Comparison of ENCODE assay signal across 1 cellular context in the genomic region with DNA sequence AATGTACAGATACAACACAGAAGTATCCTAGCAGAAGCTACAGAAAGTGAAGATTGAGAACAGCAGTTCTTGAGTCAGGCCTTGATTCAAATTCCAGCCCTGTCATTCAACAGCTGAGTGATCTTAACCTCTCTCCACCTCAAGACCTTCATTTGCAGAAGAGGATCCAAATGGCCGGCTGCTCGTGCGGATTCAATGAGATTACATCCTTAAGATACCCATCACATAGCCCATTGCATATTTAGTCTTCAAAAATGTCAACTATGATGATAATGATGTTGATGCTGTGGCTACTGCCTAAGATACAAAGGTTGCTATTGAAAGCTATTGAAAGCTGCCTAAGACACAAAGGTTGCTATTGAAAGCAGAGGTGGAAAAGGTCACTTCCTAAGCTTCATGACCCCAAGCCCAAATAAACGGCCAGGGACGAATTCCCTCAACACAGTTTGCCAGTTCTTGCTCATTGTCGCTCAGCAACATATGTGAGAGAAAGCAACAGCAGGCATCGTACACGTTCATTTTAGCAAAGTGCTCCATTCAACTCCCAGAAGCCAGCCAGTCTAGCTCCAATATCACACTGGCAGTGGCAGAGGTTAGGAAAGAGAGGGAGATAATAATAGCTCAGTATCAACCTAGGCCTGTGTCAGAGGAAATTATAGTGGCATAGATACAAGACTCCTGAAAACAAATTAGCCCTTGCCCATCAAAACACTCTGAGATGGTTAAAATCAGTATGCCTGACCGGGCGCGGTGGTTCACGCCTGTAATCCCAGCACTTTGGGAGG.
TF ChIP-seq lines count a peak whose summit lies in the region.

No MANE protein-coding gene starts in this region.

TF ChIP-seq in HepG2, 621 proteins besides CTCF, POLR2A, EP300 and RAD21 (continues in another document):
- TF ChIP-seq, protein P1, sequence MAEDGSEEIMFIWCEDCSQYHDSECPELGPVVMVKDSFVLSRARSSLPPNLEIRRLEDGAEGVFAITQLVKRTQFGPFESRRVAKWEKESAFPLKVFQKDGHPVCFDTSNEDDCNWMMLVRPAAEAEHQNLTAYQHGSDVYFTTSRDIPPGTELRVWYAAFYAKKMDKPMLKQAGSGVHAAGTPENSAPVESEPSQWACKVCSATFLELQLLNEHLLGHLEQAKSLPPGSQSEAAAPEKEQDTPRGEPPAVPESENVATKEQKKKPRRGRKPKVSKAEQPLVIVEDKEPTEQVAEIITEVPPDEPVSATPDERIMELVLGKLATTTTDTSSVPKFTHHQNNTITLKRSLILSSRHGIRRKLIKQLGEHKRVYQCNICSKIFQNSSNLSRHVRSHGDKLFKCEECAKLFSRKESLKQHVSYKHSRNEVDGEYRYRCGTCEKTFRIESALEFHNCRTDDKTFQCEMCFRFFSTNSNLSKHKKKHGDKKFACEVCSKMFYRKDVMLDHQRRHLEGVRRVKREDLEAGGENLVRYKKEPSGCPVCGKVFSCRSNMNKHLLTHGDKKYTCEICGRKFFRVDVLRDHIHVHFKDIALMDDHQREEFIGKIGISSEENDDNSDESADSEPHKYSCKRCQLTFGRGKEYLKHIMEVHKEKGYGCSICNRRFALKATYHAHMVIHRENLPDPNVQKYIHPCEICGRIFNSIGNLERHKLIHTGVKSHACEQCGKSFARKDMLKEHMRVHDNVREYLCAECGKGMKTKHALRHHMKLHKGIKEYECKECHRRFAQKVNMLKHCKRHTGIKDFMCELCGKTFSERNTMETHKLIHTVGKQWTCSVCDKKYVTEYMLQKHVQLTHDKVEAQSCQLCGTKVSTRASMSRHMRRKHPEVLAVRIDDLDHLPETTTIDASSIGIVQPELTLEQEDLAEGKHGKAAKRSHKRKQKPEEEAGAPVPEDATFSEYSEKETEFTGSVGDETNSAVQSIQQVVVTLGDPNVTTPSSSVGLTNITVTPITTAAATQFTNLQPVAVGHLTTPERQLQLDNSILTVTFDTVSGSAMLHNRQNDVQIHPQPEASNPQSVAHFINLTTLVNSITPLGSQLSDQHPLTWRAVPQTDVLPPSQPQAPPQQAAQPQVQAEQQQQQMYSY (CRISPR knock-in tag; IDR thresholded peaks at IDR 0.05), result no peak
- no peak for TF ChIP-seq U2AF1 (optimal IDR thresholded peaks at IDR 0.05; ENCODE audit: low read depth, low read length)
- peak; percentile 60; the same call in 1 of the 2 replicates for TF ChIP-seq FOXJ3 (CRISPR knock-in tag; IDR thresholded peaks at IDR 0.05; ENCODE audit: borderline replicate concordance)
- TF ChIP-seq RERE (CRISPR knock-in tag; IDR thresholded peaks at IDR 0.05; ENCODE audit: low read depth), result no peak
- 0 out of 2 replicates have a peak, but pooled peaks have one; percentile 48 for TF ChIP-seq ZNF816 (CRISPR knock-in tag; IDR thresholded peaks at IDR 0.05; ENCODE audit: borderline replicate concordance)
- TF ChIP-seq ZNF33A (CRISPR knock-in tag; IDR thresholded peaks at IDR 0.05; ENCODE audit: borderline replicate concordance), result no peak
- TF ChIP-seq RARG (CRISPR knock-in tag; IDR thresholded peaks at IDR 0.05; ENCODE audit: low read depth), result no peak
- 0 out of 2 replicates have a peak, but pooled peaks have one; percentile 16 for TF ChIP-seq HDAC2 (CRISPR knock-in tag; IDR thresholded peaks at IDR 0.05)
- TF ChIP-seq ZEB1 (IDR thresholded peaks at IDR 0.05; ENCODE audit: insufficient replicate concordance, low read depth), result no peak
- no peak for TF ChIP-seq ZFP82 (CRISPR knock-in tag; IDR thresholded peaks at IDR 0.05; ENCODE audit: borderline replicate concordance)
- 0 out of 2 replicates have a peak, but pooled peaks have one; percentile 21 for TF ChIP-seq GATAD2A (CRISPR knock-in tag; IDR thresholded peaks at IDR 0.05)
- no peak for TF ChIP-seq ZNF12 (CRISPR knock-in tag; IDR thresholded peaks at IDR 0.05)
- TF ChIP-seq SOX5 (CRISPR knock-in tag; IDR thresholded peaks at IDR 0.05; ENCODE audit: borderline replicate concordance), result peak; percentile 67; the same call in 1 of the 2 replicates
- peak; percentile 40; the same call in 1 of the 2 replicates for TF ChIP-seq ZMYM3 (CRISPR knock-in tag; IDR thresholded peaks at IDR 0.05)
- TF ChIP-seq RARA (CRISPR knock-in tag; IDR thresholded peaks at IDR 0.05), result peak; percentile 47
- TF ChIP-seq HNF4A (CRISPR knock-in tag; IDR thresholded peaks at IDR 0.05), result peak; percentile 71
- TF ChIP-seq, protein P2, sequence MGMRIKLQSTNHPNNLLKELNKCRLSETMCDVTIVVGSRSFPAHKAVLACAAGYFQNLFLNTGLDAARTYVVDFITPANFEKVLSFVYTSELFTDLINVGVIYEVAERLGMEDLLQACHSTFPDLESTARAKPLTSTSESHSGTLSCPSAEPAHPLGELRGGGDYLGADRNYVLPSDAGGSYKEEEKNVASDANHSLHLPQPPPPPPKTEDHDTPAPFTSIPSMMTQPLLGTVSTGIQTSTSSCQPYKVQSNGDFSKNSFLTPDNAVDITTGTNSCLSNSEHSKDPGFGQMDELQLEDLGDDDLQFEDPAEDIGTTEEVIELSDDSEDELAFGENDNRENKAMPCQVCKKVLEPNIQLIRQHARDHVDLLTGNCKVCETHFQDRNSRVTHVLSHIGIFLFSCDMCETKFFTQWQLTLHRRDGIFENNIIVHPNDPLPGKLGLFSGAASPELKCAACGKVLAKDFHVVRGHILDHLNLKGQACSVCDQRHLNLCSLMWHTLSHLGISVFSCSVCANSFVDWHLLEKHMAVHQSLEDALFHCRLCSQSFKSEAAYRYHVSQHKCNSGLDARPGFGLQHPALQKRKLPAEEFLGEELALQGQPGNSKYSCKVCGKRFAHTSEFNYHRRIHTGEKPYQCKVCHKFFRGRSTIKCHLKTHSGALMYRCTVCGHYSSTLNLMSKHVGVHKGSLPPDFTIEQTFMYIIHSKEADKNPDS (CRISPR knock-in tag; IDR thresholded peaks at IDR 0.05), result no peak
- TF ChIP-seq, protein P3, sequence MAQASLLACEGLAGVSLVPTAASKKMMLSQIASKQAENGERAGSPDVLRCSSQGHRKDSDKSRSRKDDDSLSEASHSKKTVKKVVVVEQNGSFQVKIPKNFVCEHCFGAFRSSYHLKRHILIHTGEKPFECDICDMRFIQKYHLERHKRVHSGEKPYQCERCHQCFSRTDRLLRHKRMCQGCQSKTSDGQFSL (CRISPR knock-in tag; IDR thresholded peaks at IDR 0.05), result no peak
- TF ChIP-seq, protein P4, sequence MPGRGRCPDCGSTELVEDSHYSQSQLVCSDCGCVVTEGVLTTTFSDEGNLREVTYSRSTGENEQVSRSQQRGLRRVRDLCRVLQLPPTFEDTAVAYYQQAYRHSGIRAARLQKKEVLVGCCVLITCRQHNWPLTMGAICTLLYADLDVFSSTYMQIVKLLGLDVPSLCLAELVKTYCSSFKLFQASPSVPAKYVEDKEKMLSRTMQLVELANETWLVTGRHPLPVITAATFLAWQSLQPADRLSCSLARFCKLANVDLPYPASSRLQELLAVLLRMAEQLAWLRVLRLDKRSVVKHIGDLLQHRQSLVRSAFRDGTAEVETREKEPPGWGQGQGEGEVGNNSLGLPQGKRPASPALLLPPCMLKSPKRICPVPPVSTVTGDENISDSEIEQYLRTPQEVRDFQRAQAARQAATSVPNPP (CRISPR knock-in tag; IDR thresholded peaks at IDR 0.05), result no peak
- no peak for TF ChIP-seq NR0B2 (CRISPR knock-in tag; IDR thresholded peaks at IDR 0.05)
- no peak for TF ChIP-seq ZNF580 (CRISPR knock-in tag; IDR thresholded peaks at IDR 0.05; ENCODE audit: borderline replicate concordance, low read depth)
- TF ChIP-seq, protein P5, sequence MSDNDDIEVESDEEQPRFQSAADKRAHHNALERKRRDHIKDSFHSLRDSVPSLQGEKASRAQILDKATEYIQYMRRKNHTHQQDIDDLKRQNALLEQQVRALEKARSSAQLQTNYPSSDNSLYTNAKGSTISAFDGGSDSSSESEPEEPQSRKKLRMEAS (IDR thresholded peaks at IDR 0.05), result no peak
- no peak for TF ChIP-seq GPN1 (CRISPR knock-in tag; IDR thresholded peaks at IDR 0.05; ENCODE audit: borderline replicate concordance)
- TF ChIP-seq ZFP90 (CRISPR knock-in tag; IDR thresholded peaks at IDR 0.05; ENCODE audit: borderline replicate concordance), result no peak
- TF ChIP-seq NR2F1 (CRISPR knock-in tag; IDR thresholded peaks at IDR 0.05), result peak in 1 of 2 experiments; percentile 30; a peak in 1 of 4 replicates
- no peak for TF ChIP-seq KDM1A (CRISPR knock-in tag; IDR thresholded peaks at IDR 0.05)
- TF ChIP-seq PLRG1 (conservative IDR thresholded peaks at IDR 0.05), result no peak
- TF ChIP-seq ZNF253 (CRISPR knock-in tag; IDR thresholded peaks at IDR 0.05; ENCODE audit: borderline replicate concordance), result no peak
- TF ChIP-seq, protein P6, sequence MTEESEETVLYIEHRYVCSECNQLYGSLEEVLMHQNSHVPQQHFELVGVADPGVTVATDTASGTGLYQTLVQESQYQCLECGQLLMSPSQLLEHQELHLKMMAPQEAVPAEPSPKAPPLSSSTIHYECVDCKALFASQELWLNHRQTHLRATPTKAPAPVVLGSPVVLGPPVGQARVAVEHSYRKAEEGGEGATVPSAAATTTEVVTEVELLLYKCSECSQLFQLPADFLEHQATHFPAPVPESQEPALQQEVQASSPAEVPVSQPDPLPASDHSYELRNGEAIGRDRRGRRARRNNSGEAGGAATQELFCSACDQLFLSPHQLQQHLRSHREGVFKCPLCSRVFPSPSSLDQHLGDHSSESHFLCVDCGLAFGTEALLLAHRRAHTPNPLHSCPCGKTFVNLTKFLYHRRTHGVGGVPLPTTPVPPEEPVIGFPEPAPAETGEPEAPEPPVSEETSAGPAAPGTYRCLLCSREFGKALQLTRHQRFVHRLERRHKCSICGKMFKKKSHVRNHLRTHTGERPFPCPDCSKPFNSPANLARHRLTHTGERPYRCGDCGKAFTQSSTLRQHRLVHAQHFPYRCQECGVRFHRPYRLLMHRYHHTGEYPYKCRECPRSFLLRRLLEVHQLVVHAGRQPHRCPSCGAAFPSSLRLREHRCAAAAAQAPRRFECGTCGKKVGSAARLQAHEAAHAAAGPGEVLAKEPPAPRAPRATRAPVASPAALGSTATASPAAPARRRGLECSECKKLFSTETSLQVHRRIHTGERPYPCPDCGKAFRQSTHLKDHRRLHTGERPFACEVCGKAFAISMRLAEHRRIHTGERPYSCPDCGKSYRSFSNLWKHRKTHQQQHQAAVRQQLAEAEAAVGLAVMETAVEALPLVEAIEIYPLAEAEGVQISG (CRISPR knock-in tag; IDR thresholded peaks at IDR 0.05), result no peak
- TF ChIP-seq WIZ (CRISPR knock-in tag; IDR thresholded peaks at IDR 0.05), result no peak
- no peak for TF ChIP-seq ARNT2 (CRISPR knock-in tag; IDR thresholded peaks at IDR 0.05; ENCODE audit: low read depth)
- no peak for TF ChIP-seq MTA3 (CRISPR knock-in tag; IDR thresholded peaks at IDR 0.05)
